Comparison of ENCODE assay signal across 1 cellular context in the genomic region with DNA sequence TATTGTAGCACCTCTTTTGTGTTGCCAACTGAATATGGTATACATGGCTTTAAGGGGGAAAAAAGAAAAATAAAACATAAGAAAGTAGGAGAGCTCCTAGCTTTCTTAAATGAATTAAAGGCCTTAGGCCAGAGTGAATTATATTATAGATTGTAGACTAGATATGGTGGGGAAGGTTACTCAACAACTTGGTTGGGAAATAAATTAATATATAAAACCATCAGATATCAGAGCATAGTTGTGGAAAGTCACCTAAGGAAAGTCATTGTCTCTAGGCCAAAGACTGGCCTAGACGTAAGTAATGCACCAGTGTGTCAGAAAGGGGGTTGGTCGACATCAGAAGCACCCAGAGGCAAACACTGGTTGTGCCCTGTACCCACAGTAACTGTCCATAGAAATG.
TF ChIP-seq lines count a peak whose summit lies in the region.

No MANE protein-coding gene starts in this region.

TF ChIP-seq in IMR-90, 13 proteins besides CTCF, POLR2A, EP300 and RAD21 (continued from another document):
- no peak for TF ChIP-seq MXI1 (IDR thresholded peaks at IDR 0.05; ENCODE audit: borderline replicate concordance, low read depth, low read length)
- TF ChIP-seq CEBPB (IDR thresholded peaks at IDR 0.05; ENCODE audit: low read depth, low read length) = no peak
- no peak for TF ChIP-seq SMC3 (IDR thresholded peaks at IDR 0.05; ENCODE audit: low read depth, low read length)
- TF ChIP-seq ELK1 (IDR thresholded peaks at IDR 0.05; ENCODE audit: borderline replicate concordance, low read depth, low read length) = no peak
- TF ChIP-seq BHLHE40 (IDR thresholded peaks at IDR 0.05; ENCODE audit: low read depth, low read length) = no peak
- TF ChIP-seq CHD1 (IDR thresholded peaks at IDR 0.05; ENCODE audit: low read depth, low read length) = no peak
- TF ChIP-seq MAFK (IDR thresholded peaks at IDR 0.05; ENCODE audit: low read depth, low read length) = no peak
